Comparison of ENCODE assay signal across 20 cellular contexts in the genomic region with DNA sequence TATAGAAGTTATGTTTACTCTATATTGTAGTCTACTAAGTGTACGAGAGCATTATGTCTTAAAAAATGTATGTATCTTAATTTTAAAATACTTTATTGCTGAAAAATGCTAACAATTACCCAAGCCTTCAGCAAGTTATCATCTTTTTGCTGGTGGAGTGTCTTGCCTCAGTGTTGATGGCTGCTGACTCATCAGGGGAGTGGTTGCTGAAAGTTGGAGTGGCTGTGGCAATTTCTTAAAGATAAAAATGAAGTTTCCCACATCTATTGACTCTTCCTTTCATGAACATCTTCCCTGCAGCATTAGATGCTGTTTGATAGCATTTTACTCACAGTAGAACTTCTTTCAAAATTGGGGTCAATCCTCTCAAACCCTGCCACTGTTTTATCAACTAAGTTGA.
DNase-seq lines count a peak whose midpoint lies in the region; ATAC-seq and TF ChIP-seq lines count a peak whose summit lies in the region.
"Had no signal": no experiment of that assay in that cellular context is flagged by ENCODE, and none has a peak within 500 bp of the region (broad histone marks: within the 10 kb centered on the region; RNA-seq: fewer than 3 reads in every experiment).

No MANE protein-coding gene starts in this region.

- CTCF ChIA-PET in mammary epithelial cell (lab: Charles Lee; ENCODE audit: low non-redundant PET) = no interaction called here
- CTCF ChIA-PET in activated CD8-positive, alpha-beta memory T cell treated with anti-CD3 and anti-CD28 coated beads, Interleukin-2, amount 10 ng/mL, durations not matched to agents 7 days and 5 days (lab: Charles Lee) = no interaction called here

- H3K27ac Mint-ChIP-seq in natural killer cell treated with Interleukin-12 subunit alpha and Interleukin-12 subunit beta and Interleukin-15 and Interleukin-18, amount 100 ng/mL, for 72 hours = peak overlapping the region; percentile 15 to 29
- H3K27ac Mint-ChIP-seq in activated CD8-positive, alpha-beta memory T cell treated with anti-CD3 and anti-CD28 coated beads, Interleukin-2, amount 10 ng/mL, durations not matched to agents 7 days and 5 days = no peak overlapping the region
- H3K27ac Mint-ChIP-seq: naive thymus-derived CD8-positive, alpha-beta T cell had no signal

- intact Hi-C loops in mammary epithelial cell (cut with micrococcal nuclease) = no loop called here

- H3K9ac ChIP-seq in mammary epithelial cell (ENCODE audit: insufficient read depth, low read length) = no peak overlapping the region

- ATAC-seq in natural killer cell treated with Interleukin-12 subunit alpha and Interleukin-12 subunit beta and Interleukin-15 and Interleukin-18, amount 100 ng/mL, for 72 hours = no peak
- no peak for ATAC-seq in activated CD8-positive, alpha-beta memory T cell treated with anti-CD3 and anti-CD28 coated beads, Interleukin-2, amount 10 ng/mL, durations not matched to agents 7 days and 5 days
- ATAC-seq: heart left ventricle; naive thymus-derived CD8-positive, alpha-beta T cell had no signal

- no peak overlapping the region for H3K4me3 ChIP-seq in mammary epithelial cell (replicated peaks in 1 of 3; ENCODE audit: insufficient read depth in 1 of 3, low read depth in 2 of 3, low read length in 3 of 3)
- H3K4me3 ChIP-seq: heart left ventricle, skin epidermis, thoracic aorta had no signal

- no peaks in the 10 kb centered on the region for H3K36me3 ChIP-seq in mammary epithelial cell (ENCODE audit: insufficient read depth, low read length)
- H3K36me3 ChIP-seq: heart left ventricle, thoracic aorta had no signal

- 100% methylated on average over 1 of the region's 1 CpG for WGBS in mammary epithelial cell (ENCODE audit: low coverage, missing lambda C conversion rate)

- H2AFZ ChIP-seq in mammary epithelial cell (ENCODE audit: low read depth, low read length) = no peak overlapping the region

- peaks cover 32 to 39% of the 10 kb centered on the region in 2 donors for H3K4me1 Mint-ChIP-seq in natural killer cell treated with Interleukin-12 subunit alpha and Interleukin-12 subunit beta and Interleukin-15 and Interleukin-18, amount 100 ng/mL, for 72 hours (ENCODE audit: low read depth in 2 of 2)
- peaks cover 26% of the 10 kb centered on the region for H3K4me1 Mint-ChIP-seq in activated CD8-positive, alpha-beta memory T cell treated with anti-CD3 and anti-CD28 coated beads, Interleukin-2, amount 10 ng/mL, durations not matched to agents 7 days and 5 days

- H3K79me2 ChIP-seq in mammary epithelial cell (ENCODE audit: insufficient read depth, low read length) = no peaks in the 10 kb centered on the region

- DNase-seq in HCEC 1CT = peak; percentile 37
- peak; percentile 6 for DNase-seq in NOMO-1 treated with DMSO at 0.1 percent for 48 hours (lab: John Stamatoyannopoulos, UW; ENCODE audit: unreplicated experiment)
- peak; percentile 22 for DNase-seq in mammary epithelial cell
- no peak for DNase-seq in natural killer cell treated with Interleukin-12 subunit alpha and Interleukin-12 subunit beta and Interleukin-15 and Interleukin-18, amount 100 ng/mL, for 72 hours (ENCODE audit: low spot score)
- DNase-seq in NCI-H526 treated with DMSO at 0.1 percent for 48 hours (lab: John Stamatoyannopoulos, UW) = no peak
- no peak for DNase-seq in activated CD8-positive, alpha-beta memory T cell treated with anti-CD3 and anti-CD28 coated beads, Interleukin-2, amount 10 ng/mL, durations not matched to agents 7 days and 5 days
- DNase-seq in SKM-1 treated with dmso at 0.1 percent for 144 hours (lab: John Stamatoyannopoulos, UW; ENCODE audit: unreplicated experiment) = no peak
- DNase-seq: activated gamma-delta T cell treated with Interleukin-2 at 50 U/mL for 16 hours; heart left ventricle; KBM-7; kidney; naive thymus-derived CD8-positive, alpha-beta T cell; NCI-H1105 treated with DMSO at 0.1 percent for 48 hours; NCI-H2171; NCI-H82 had no signal

- H4K20me1 ChIP-seq in mammary epithelial cell (ENCODE audit: insufficient read depth, low read length) = no peaks in the 10 kb centered on the region

- H3K4me2 ChIP-seq in mammary epithelial cell (ENCODE audit: insufficient read depth, low read depth, low read length) = no peak overlapping the region

- H3K4me1 ChIP-seq in mammary epithelial cell (ENCODE audit: insufficient read depth, low read length) = no peaks in the 10 kb centered on the region

- H3K4me3 Mint-ChIP-seq in natural killer cell treated with Interleukin-12 subunit alpha and Interleukin-12 subunit beta and Interleukin-15 and Interleukin-18, amount 100 ng/mL, for 72 hours = no peak overlapping the region
- H3K4me3 Mint-ChIP-seq in activated CD8-positive, alpha-beta memory T cell treated with anti-CD3 and anti-CD28 coated beads, Interleukin-2, amount 10 ng/mL, durations not matched to agents 7 days and 5 days = no peak overlapping the region
- H3K4me3 Mint-ChIP-seq: naive thymus-derived CD8-positive, alpha-beta T cell had no signal

- peaks cover 3% of the 10 kb centered on the region for H3K27me3 ChIP-seq in mammary epithelial cell (ENCODE audit: insufficient read depth, low read length)
- H3K27me3 ChIP-seq: heart left ventricle had no signal

- peaks cover 3% of the 10 kb centered on the region for H3K9me3 Mint-ChIP-seq in natural killer cell treated with Interleukin-12 subunit alpha and Interleukin-12 subunit beta and Interleukin-15 and Interleukin-18, amount 100 ng/mL, for 72 hours
- H3K9me3 Mint-ChIP-seq in activated CD8-positive, alpha-beta memory T cell treated with anti-CD3 and anti-CD28 coated beads, Interleukin-2, amount 10 ng/mL, durations not matched to agents 7 days and 5 days (ENCODE audit: low read depth) = no peaks in the 10 kb centered on the region
- H3K9me3 Mint-ChIP-seq: naive thymus-derived CD8-positive, alpha-beta T cell had no signal

- in situ Hi-C loops in mammary epithelial cell (cut with MboI; ENCODE audit: low sequenced_read_pairs in 2 of 2) = no loop called here

- no peak overlapping the region for H3K27ac ChIP-seq in mammary epithelial cell (ENCODE audit: insufficient read depth, low read depth, low read length)
- H3K27ac ChIP-seq: epithelial cell of prostate, heart left ventricle, RWPE1, skin epidermis, thoracic aorta, VCaP had no signal

- BruUV-seq in mammary epithelial cell (replicated peaks; lab: Mats Ljungman, UMichigan) = no TSS peak

- no peaks in the 10 kb centered on the region for H3K27me3 Mint-ChIP-seq in natural killer cell treated with Interleukin-12 subunit alpha and Interleukin-12 subunit beta and Interleukin-15 and Interleukin-18, amount 100 ng/mL, for 72 hours
- H3K27me3 Mint-ChIP-seq in activated CD8-positive, alpha-beta memory T cell treated with anti-CD3 and anti-CD28 coated beads, Interleukin-2, amount 10 ng/mL, durations not matched to agents 7 days and 5 days = no peaks in the 10 kb centered on the region

- dilution Hi-C loops in mammary epithelial cell (cut with HindIII; ENCODE audit: low sequenced_read_pairs) = no loop called here

- no peak for TF ChIP-seq CTCF in mammary epithelial cell (conservative IDR thresholded peaks at IDR 0.05 in 1 of 2, IDR thresholded peaks at IDR 0.05 in 1 of 2; ENCODE audit: extremely low read depth in 1 of 2, insufficient read depth in 1 of 2, low read depth in 1 of 2, low read length in 2 of 2)

- no peaks in the 10 kb centered on the region for H3K9me3 ChIP-seq in mammary epithelial cell (replicated peaks; ENCODE audit: insufficient read depth, low read length)
- H3K9me3 ChIP-seq: heart left ventricle, thoracic aorta had no signal

- H3K36me3 Mint-ChIP-seq in natural killer cell treated with Interleukin-12 subunit alpha and Interleukin-12 subunit beta and Interleukin-15 and Interleukin-18, amount 100 ng/mL, for 72 hours = no peaks in the 10 kb centered on the region
- H3K36me3 Mint-ChIP-seq in activated CD8-positive, alpha-beta memory T cell treated with anti-CD3 and anti-CD28 coated beads, Interleukin-2, amount 10 ng/mL, durations not matched to agents 7 days and 5 days = no peaks in the 10 kb centered on the region
- H3K36me3 Mint-ChIP-seq: naive thymus-derived CD8-positive, alpha-beta T cell had no signal

Comparison
In these comparisons a context has a peak if more than half of its experiments do, and no peak if none do; other contexts are left out.
1. DNase-seq: peak in HCEC 1CT (single experiment), NOMO-1 treated with DMSO at 0.1 percent for 48 hours (single experiment) and mammary epithelial cell (single experiment); none in natural killer cell treated with Interleukin-12 subunit alpha and Interleukin-12 subunit beta and Interleukin-15 and Interleukin-18, amount 100 ng/mL, for 72 hours (single experiment), NCI-H526 treated with DMSO at 0.1 percent for 48 hours (single experiment), activated CD8-positive, alpha-beta memory T cell treated with anti-CD3 and anti-CD28 coated beads, Interleukin-2, amount 10 ng/mL, durations not matched to agents 7 days and 5 days (single experiment) and SKM-1 treated with dmso at 0.1 percent for 144 hours (single experiment).